1 cellular context compared by ENCODE assay signal in the genomic region with DNA sequence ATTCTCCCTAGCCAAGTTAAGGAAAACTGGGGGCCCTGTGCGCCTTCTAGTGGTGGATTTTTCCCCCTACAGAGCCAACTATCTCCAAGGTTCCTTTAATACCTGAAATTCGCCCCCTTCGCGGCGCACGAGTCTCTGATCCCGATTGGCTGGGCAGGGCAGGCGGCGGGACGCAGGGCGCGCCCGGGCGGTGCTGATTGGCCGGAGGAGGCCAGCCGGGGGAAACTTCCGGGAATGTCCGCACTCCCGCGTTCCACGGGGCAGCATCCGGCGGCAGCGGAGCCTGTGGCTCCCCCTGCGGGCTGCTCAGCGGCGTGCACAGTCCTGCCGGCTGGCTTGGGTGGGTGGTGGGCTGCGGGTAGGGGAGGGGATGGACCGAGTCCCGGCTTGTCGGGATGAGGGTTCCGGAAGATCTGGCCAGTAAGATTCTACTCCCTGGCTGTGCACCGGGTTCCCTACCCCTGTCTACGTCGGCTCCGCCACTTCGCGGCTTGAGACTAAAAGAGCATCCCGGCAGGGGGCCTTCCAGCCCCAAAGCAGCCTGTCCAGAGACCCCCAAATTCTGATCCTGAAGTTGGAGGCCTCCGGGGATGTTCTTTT.
A peak's percentile ranks its signal among the peaks of the same experiment; 100 is the strongest.
TF ChIP-seq lines count a peak whose summit lies in the region.

A gene (plus strand): TSS at position 241 of the 600 bp plus-strand sequence. CDS start 515 bp downstream, outside the sequence.

TF ChIP-seq in SK-N-SH, 30 proteins besides CTCF, POLR2A, EP300 and RAD21 (continued from another document):
- TF ChIP-seq CHD2 (IDR thresholded peaks at IDR 0.05; ENCODE audit: low read length, partially characterized antibody) (peak; percentile 84), POLR2AphosphoS5 (IDR thresholded peaks at IDR 0.05; ENCODE audit: low read depth, low read length) (peak; percentile 41; the same call in 1 of the 2 replicates), RFX5 (IDR thresholded peaks at IDR 0.05; ENCODE audit: low read length) (peak; percentile 85), MEF2A (IDR thresholded peaks at IDR 0.05; ENCODE audit: borderline replicate concordance, low read depth) (0 out of 2 replicates have a peak, but pooled peaks have one; percentile 11), MXI1 (IDR thresholded peaks at IDR 0.05; ENCODE audit: low read depth, low read length) (peak; percentile 82; the same call in 1 of the 2 replicates), RXRA (IDR thresholded peaks at IDR 0.05; ENCODE audit: borderline replicate concordance, low read depth) (no peak), FOSL2 (IDR thresholded peaks at IDR 0.05; ENCODE audit: borderline replicate concordance, low read depth) (no peak), NRF1 (IDR thresholded peaks at IDR 0.05; ENCODE audit: low read depth, low read length) (no peak), TCF12 (IDR thresholded peaks at IDR 0.05) (no peak), SMC3 (IDR thresholded peaks at IDR 0.05; ENCODE audit: low read depth, low read length) (peak; percentile 62), RCOR1 (IDR thresholded peaks at IDR 0.05; ENCODE audit: low read length) (no peak; the same call in 1 of the 2 replicates), EZH2phosphoT487 (IDR thresholded peaks at IDR 0.05; ENCODE audit: borderline replicate concordance, low read depth) (no peak), TAF1 (IDR thresholded peaks at IDR 0.05; ENCODE audit: borderline replicate concordance, low read depth, low read length) (peak; percentile 32), NFIC (IDR thresholded peaks at IDR 0.05; ENCODE audit: borderline replicate concordance) (peak; percentile 53), ELF1 (IDR thresholded peaks at IDR 0.05) (peak; percentile 94), FOXJ3 (CRISPR knock-in tag; IDR thresholded peaks at IDR 0.05) (no peak; the same call in 1 of the 2 replicates), GABPA (IDR thresholded peaks at IDR 0.05; ENCODE audit: low read depth) (peak; percentile 86), FOXM1 (IDR thresholded peaks at IDR 0.05; ENCODE audit: low read depth) (peak; percentile 73; the same call in 1 of the 2 replicates), GATA2 (CRISPR knock-in tag; IDR thresholded peaks at IDR 0.05) (no peak)
- TF ChIP-seq, protein P1, sequence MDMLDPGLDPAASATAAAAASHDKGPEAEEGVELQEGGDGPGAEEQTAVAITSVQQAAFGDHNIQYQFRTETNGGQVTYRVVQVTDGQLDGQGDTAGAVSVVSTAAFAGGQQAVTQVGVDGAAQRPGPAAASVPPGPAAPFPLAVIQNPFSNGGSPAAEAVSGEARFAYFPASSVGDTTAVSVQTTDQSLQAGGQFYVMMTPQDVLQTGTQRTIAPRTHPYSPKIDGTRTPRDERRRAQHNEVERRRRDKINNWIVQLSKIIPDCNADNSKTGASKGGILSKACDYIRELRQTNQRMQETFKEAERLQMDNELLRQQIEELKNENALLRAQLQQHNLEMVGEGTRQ (IDR thresholded peaks at IDR 0.05; ENCODE audit: borderline replicate concordance, low read depth, low read length), result no peak
- TF ChIP-seq, protein P2, sequence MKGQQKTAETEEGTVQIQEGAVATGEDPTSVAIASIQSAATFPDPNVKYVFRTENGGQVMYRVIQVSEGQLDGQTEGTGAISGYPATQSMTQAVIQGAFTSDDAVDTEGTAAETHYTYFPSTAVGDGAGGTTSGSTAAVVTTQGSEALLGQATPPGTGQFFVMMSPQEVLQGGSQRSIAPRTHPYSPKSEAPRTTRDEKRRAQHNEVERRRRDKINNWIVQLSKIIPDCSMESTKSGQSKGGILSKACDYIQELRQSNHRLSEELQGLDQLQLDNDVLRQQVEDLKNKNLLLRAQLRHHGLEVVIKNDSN (IDR thresholded peaks at IDR 0.05; ENCODE audit: borderline replicate concordance, low read depth), result peak; percentile 45; the same call in 1 of the 2 replicates
TF ChIP-seq in SK-N-SH: peak in this region for 17.
